ENCODE assay signal across 8 cellular contexts in genomic region chr20:20711413-20711812, GRCh38. TPM values are rescaled to one million over a fixed set of nuclear protein-coding genes. Genes with fewer than 3 reads are reported as not detected.
DNase-seq lines count a peak whose midpoint lies in the region; ATAC-seq lines count a peak whose summit lies in the region.

No MANE protein-coding gene starts in this region.

- H3K4me3 ChIP-seq in CD4-positive, alpha-beta memory T cell (ENCODE audit: low read length in 2 of 2), result peak overlapping the region; percentile 42 to 79
- peak overlapping the region; percentile 78; the same call in 1 of the 2 replicates for H3K4me3 ChIP-seq in iPS-18c (ENCODE audit: insufficient read depth, low read depth, low read length)

- CTCF ChIA-PET in CD4-positive, alpha-beta memory T cell (lab: Charles Lee; ENCODE audit: partially characterized antibody), result no interaction called here

- H3K9me3 ChIP-seq in CD4-positive, alpha-beta memory T cell (ENCODE audit: control insufficient read depth in 1 of 2, low read length in 2 of 2), result no peaks in the 10 kb centered on the region
- H3K9me3 ChIP-seq in iPS-18c (ENCODE audit: control insufficient read depth, insufficient read depth, low read length), result no peaks in the 10 kb centered on the region

- H3K4me1 Mint-ChIP-seq in CD4-positive, alpha-beta memory T cell, result peaks cover 29 to 43% (median 36%) of the 10 kb centered on the region in 4 donors
- H3K4me1 Mint-ChIP-seq in activated T-helper 1 cell treated with anti-CD3 and anti-CD28 coated beads, Interleukin-12 subunit alpha, Interleukin-12 subunit beta, Interleukin-2, Interleukin-4 antibody, amounts not matched to agents 30 ng/mL and 10 ng/mL and 1 ng/mL, durations not matched to agents 14 hours and 24 hours and 36 hours (ENCODE audit: low read depth), result peaks cover 39% of the 10 kb centered on the region

- H3K36me3 Mint-ChIP-seq in CD4-positive, alpha-beta memory T cell, result peaks cover 5 to 11% of the 10 kb centered on the region in 2 donors
- peaks cover 10% of the 10 kb centered on the region for H3K36me3 Mint-ChIP-seq in activated T-helper 1 cell treated with anti-CD3 and anti-CD28 coated beads, Interleukin-12 subunit alpha, Interleukin-12 subunit beta, Interleukin-2, Interleukin-4 antibody, amounts not matched to agents 30 ng/mL and 10 ng/mL and 1 ng/mL, durations not matched to agents 14 hours and 24 hours and 36 hours (ENCODE audit: low read depth)

- no peaks in the 10 kb centered on the region for H3K36me3 ChIP-seq in CD4-positive, alpha-beta memory T cell (ENCODE audit: insufficient read depth, low read length)

- H3K9me3 Mint-ChIP-seq in CD4-positive, alpha-beta memory T cell, result no peaks in the 10 kb centered on the region
- H3K9me3 Mint-ChIP-seq in activated T-helper 1 cell treated with anti-CD3 and anti-CD28 coated beads, Interleukin-12 subunit alpha, Interleukin-12 subunit beta, Interleukin-2, Interleukin-4 antibody, amounts not matched to agents 30 ng/mL and 10 ng/mL and 1 ng/mL, durations not matched to agents 14 hours and 24 hours and 36 hours, result peaks cover 6% of the 10 kb centered on the region

- H3K4me1 ChIP-seq in CD4-positive, alpha-beta memory T cell (ENCODE audit: insufficient read depth, low read length), result peaks cover 17% of the 10 kb centered on the region

- H3K27me3 Mint-ChIP-seq in CD4-positive, alpha-beta memory T cell, result peaks cover 0 to 3% of the 10 kb centered on the region in 2 donors
- H3K27me3 Mint-ChIP-seq in activated T-helper 1 cell treated with anti-CD3 and anti-CD28 coated beads, Interleukin-12 subunit alpha, Interleukin-12 subunit beta, Interleukin-2, Interleukin-4 antibody, amounts not matched to agents 30 ng/mL and 10 ng/mL and 1 ng/mL, durations not matched to agents 14 hours and 24 hours and 36 hours (ENCODE audit: insufficient read depth), result no peaks in the 10 kb centered on the region

- intact Hi-C loops in CD4-positive, alpha-beta memory T cell (cut with micrococcal nuclease), result loop anchor here (5.0 to 10.0 kb wide), 4 partner anchors 416 to 1919 kb away; partner anchors contain the start of genes KIZ and NAA20
- intact Hi-C loops in activated T-helper 1 cell treated with anti-CD3 and anti-CD28 coated beads, Interleukin-12 subunit alpha, Interleukin-12 subunit beta, Interleukin-2, Interleukin-4 antibody, amounts not matched to agents 30 ng/mL and 10 ng/mL and 1 ng/mL, durations not matched to agents 14 hours and 24 hours and 36 hours (cut with micrococcal nuclease), result loop anchor here (1.0 to 5.0 kb wide), 3 partner anchors 219 to 592 kb away; partner anchors contain the start of gene XRN2

- H3K27ac Mint-ChIP-seq in CD4-positive, alpha-beta memory T cell, result peak overlapping the region; percentile 87 to 94 (median 92)
- H3K27ac Mint-ChIP-seq in activated T-helper 1 cell treated with anti-CD3 and anti-CD28 coated beads, Interleukin-12 subunit alpha, Interleukin-12 subunit beta, Interleukin-2, Interleukin-4 antibody, amounts not matched to agents 30 ng/mL and 10 ng/mL and 1 ng/mL, durations not matched to agents 14 hours and 24 hours and 36 hours, result peak overlapping the region; percentile 87

- H3K4me3 Mint-ChIP-seq in CD4-positive, alpha-beta memory T cell, result peak overlapping the region; percentile 82 to 96 (median 92)
- H3K4me3 Mint-ChIP-seq in activated T-helper 1 cell treated with anti-CD3 and anti-CD28 coated beads, Interleukin-12 subunit alpha, Interleukin-12 subunit beta, Interleukin-2, Interleukin-4 antibody, amounts not matched to agents 30 ng/mL and 10 ng/mL and 1 ng/mL, durations not matched to agents 14 hours and 24 hours and 36 hours, result peak overlapping the region; percentile 95

- H3K27me3 ChIP-seq in CD4-positive, alpha-beta memory T cell (ENCODE audit: insufficient read depth, low read length), result no peaks in the 10 kb centered on the region

- DNase-seq in CD4-positive, alpha-beta memory T cell, result peak in 4 of 5 donors; percentile 13 to 51 (median 20)
- DNase-seq in HuH-7 (ENCODE audit: low spot score) (peak; percentile 30), NCI-H446 treated with DMSO at 0.1 percent for 48 hours (lab: John Stamatoyannopoulos, UW) (no peak)
- DNase-seq in activated T-helper 1 cell treated with anti-CD3 and anti-CD28 coated beads, Interleukin-12 subunit alpha, Interleukin-12 subunit beta, Interleukin-2, Interleukin-4 antibody, amounts not matched to agents 30 ng/mL and 10 ng/mL and 1 ng/mL, durations not matched to agents 14 hours and 24 hours and 36 hours (ENCODE audit: low spot score), result peak; percentile 16
- DNase-seq in stimulated activated naive CD8-positive, alpha-beta T cell treated with anti-CD3 and anti-CD28 coated beads, Interleukin-15, Interleukin-2, amounts not matched to agents 100 U/mL and 50 U/mL, for 24 hours, result peak; percentile 14

- POLR2A ChIA-PET in CD4-positive, alpha-beta memory T cell (lab: Charles Lee; ENCODE audit: partially characterized antibody), result no interaction called here

- H3K27ac ChIP-seq in CD4-positive, alpha-beta memory T cell (ENCODE audit: low read depth, low read length), result peak overlapping the region; percentile 79

- ATAC-seq in stimulated activated naive CD8-positive, alpha-beta T cell treated with anti-CD3 and anti-CD28 coated beads, Interleukin-15, Interleukin-2, amounts not matched to agents 100 U/mL and 50 U/mL, for 24 hours, result no peak
- no peak for ATAC-seq in GM21786 (IDR thresholded peaks at IDR 0.05; ENCODE audit: unreplicated experiment)
- no peak for ATAC-seq in GM21737 (IDR thresholded peaks at IDR 0.05; ENCODE audit: unreplicated experiment)

RNA-seq across cellular contexts. Expression of gene RALGAPA2, which starts 1.0 kb away (rescaled TPM):
- 10 to 100 TPM; 33.6 to 36.3 TPM for total RNA-seq in CD4-positive, alpha-beta memory T cell
- polyA plus RNA-seq in CD4-positive, alpha-beta memory T cell, result 1 to 10 TPM; 1.6 to 9.3 TPM
- 18.0 and 19.6 TPM in 2 replicates for total RNA-seq in activated T-helper 1 cell treated with anti-CD3 and anti-CD28 coated beads, Interleukin-12 subunit alpha, Interleukin-12 subunit beta, Interleukin-2, Interleukin-4 antibody, amounts not matched to agents 30 ng/mL and 10 ng/mL and 1 ng/mL, durations not matched to agents 14 hours and 24 hours and 36 hours
